15 cellular contexts compared by ENCODE assay signal in genomic region chr10:16765532-16766365, GRCh38. TPM values are rescaled to one million over a fixed set of nuclear protein-coding genes. Genes with fewer than 3 reads are reported as not detected.
DNase-seq lines count a peak whose midpoint lies in the region; ATAC-seq and FAIRE-seq lines count a peak whose summit lies in the region.
"Had no signal": no experiment of that assay in that cellular context is flagged by ENCODE, and none has a peak within 500 bp of the region (broad histone marks: within the 10 kb centered on the region; RNA-seq: fewer than 3 reads in every experiment).

No MANE protein-coding gene starts in this region.

- H3K9me3 Mint-ChIP-seq in activated naive CD8-positive, alpha-beta T cell treated with anti-CD3 and anti-CD28 coated beads, Interleukin-2, amount 50 U/mL, for 24 hours: no peaks in the 10 kb centered on the region
- H3K9me3 Mint-ChIP-seq in activated naive CD8-positive, alpha-beta T cell treated with anti-CD3 and anti-CD28 coated beads for 36 hours: no peaks in the 10 kb centered on the region
- H3K9me3 Mint-ChIP-seq: activated T-helper 2 cell treated with anti-CD3 and anti-CD28 coated beads, Interferon-gamma antibody, Interleukin-2, Interleukin-4, amounts not matched to agents 10 μg/mL and 5 μg/mL and 100 μg/mL, durations not matched to agents 14 hours and 24 hours and 36 hours; neural crest cell had no signal

- no peak for FAIRE-seq in urothelium cell line (lab: Jason Lieb, UNC)
- FAIRE-seq: A549 had no signal

- H3K27ac ChIP-seq in aorta (ENCODE audit: low read depth in 1 of 2, low read length in 2 of 2): no peak overlapping the region
- H3K27ac ChIP-seq: A549 had no signal

- H3K27ac Mint-ChIP-seq in activated naive CD8-positive, alpha-beta T cell treated with anti-CD3 and anti-CD28 coated beads, Interleukin-2, amount 50 U/mL, for 24 hours: no peak overlapping the region
- no peak overlapping the region for H3K27ac Mint-ChIP-seq in activated naive CD8-positive, alpha-beta T cell treated with anti-CD3 and anti-CD28 coated beads for 36 hours
- H3K27ac Mint-ChIP-seq: activated T-helper 2 cell treated with anti-CD3 and anti-CD28 coated beads, Interferon-gamma antibody, Interleukin-2, Interleukin-4, amounts not matched to agents 10 μg/mL and 5 μg/mL and 100 μg/mL, durations not matched to agents 14 hours and 24 hours and 36 hours had no signal

- H3K4me1 ChIP-seq in aorta (ENCODE audit: control insufficient read depth in 1 of 2, insufficient read depth in 2 of 2, low read length in 2 of 2): no peaks in the 10 kb centered on the region
- H3K4me1 ChIP-seq: A549 had no signal

- peaks cover 5% of the 10 kb centered on the region for H3K36me3 Mint-ChIP-seq in activated naive CD8-positive, alpha-beta T cell treated with anti-CD3 and anti-CD28 coated beads, Interleukin-2, amount 50 U/mL, for 24 hours (ENCODE audit: low read depth)
- peaks cover 9% of the 10 kb centered on the region for H3K36me3 Mint-ChIP-seq in activated naive CD8-positive, alpha-beta T cell treated with anti-CD3 and anti-CD28 coated beads for 36 hours

- H3K4me3 ChIP-seq in aorta (ENCODE audit: low read length in 2 of 2): no peak overlapping the region
- H3K4me3 ChIP-seq: A549 had no signal

- DNase-seq in activated naive CD8-positive, alpha-beta T cell treated with anti-CD3 and anti-CD28 coated beads, Interleukin-2, amount 50 U/mL, for 24 hours: no peak
- DNase-seq in activated naive CD8-positive, alpha-beta T cell treated with anti-CD3 and anti-CD28 coated beads for 36 hours: no peak
- DNase-seq in aorta (no peak), SHP77 (lab: John Stamatoyannopoulos, UW) (no peak), urothelium cell line (ENCODE audit: low spot score) (no peak), NOMO-1 treated with dmso at 0.1 percent for 144 hours (lab: John Stamatoyannopoulos, UW; ENCODE audit: unreplicated experiment) (no peak)
- DNase-seq: activated CD4-positive, CD25-positive, alpha-beta regulatory T cell; caudate nucleus; NCI-H510A; SIG-M5 had no signal

- H3K36me3 ChIP-seq in aorta (ENCODE audit: control insufficient read depth in 1 of 2, insufficient read depth in 2 of 2, low read length in 1 of 2): no peaks in the 10 kb centered on the region

- ATAC-seq in activated naive CD8-positive, alpha-beta T cell treated with anti-CD3 and anti-CD28 coated beads, Interleukin-2, amount 50 U/mL, for 24 hours: peak; percentile 33
- ATAC-seq in HG02852 (IDR thresholded peaks at IDR 0.05; ENCODE audit: unreplicated experiment): peak; percentile 70
- peak; percentile 48 for ATAC-seq in HG03558 (IDR thresholded peaks at IDR 0.05; ENCODE audit: extremely low read depth, unreplicated experiment)
- ATAC-seq in aorta (ENCODE audit: low FRiP score): no peak

- intact Hi-C loops in aorta (cut with DNase I): no loop called here

- H3K4me1 Mint-ChIP-seq in activated naive CD8-positive, alpha-beta T cell treated with anti-CD3 and anti-CD28 coated beads, Interleukin-2, amount 50 U/mL, for 24 hours: peaks cover 8% of the 10 kb centered on the region
- peaks cover 18% of the 10 kb centered on the region for H3K4me1 Mint-ChIP-seq in activated naive CD8-positive, alpha-beta T cell treated with anti-CD3 and anti-CD28 coated beads for 36 hours

- no peak overlapping the region for H3K4me3 Mint-ChIP-seq in activated naive CD8-positive, alpha-beta T cell treated with anti-CD3 and anti-CD28 coated beads, Interleukin-2, amount 50 U/mL, for 24 hours
- H3K4me3 Mint-ChIP-seq in activated naive CD8-positive, alpha-beta T cell treated with anti-CD3 and anti-CD28 coated beads for 36 hours: no peak overlapping the region
- H3K4me3 Mint-ChIP-seq: neural crest cell had no signal

- H3K9me3 ChIP-seq in aorta (ENCODE audit: control insufficient read depth, low read length): no peaks in the 10 kb centered on the region
- H3K9me3 ChIP-seq: A549 had no signal

- 68 to 70% methylated on average over 12 of the region's 12 CpGs for WGBS in aorta, 2 donors

- no peaks in the 10 kb centered on the region for H3K27me3 Mint-ChIP-seq in activated naive CD8-positive, alpha-beta T cell treated with anti-CD3 and anti-CD28 coated beads, Interleukin-2, amount 50 U/mL, for 24 hours
- H3K27me3 Mint-ChIP-seq in activated naive CD8-positive, alpha-beta T cell treated with anti-CD3 and anti-CD28 coated beads for 36 hours: no peaks in the 10 kb centered on the region

- no peaks in the 10 kb centered on the region for H3K27me3 ChIP-seq in aorta (ENCODE audit: control insufficient read depth in 1 of 2, insufficient read depth in 2 of 2, low read length in 1 of 2)

RNA-seq across cellular contexts. Expression of gene RSU1, which starts 51.5 kb away (rescaled TPM):
- total RNA-seq in activated naive CD8-positive, alpha-beta T cell treated with anti-CD3 and anti-CD28 coated beads for 36 hours: 10 to 100 TPM; 56.7 to 59.5 TPM
- 100 to 1,000 TPM; 114 to 130 TPM for total RNA-seq in aorta
- 10 to 100 TPM; 65.0 to 98.8 TPM for polyA plus RNA-seq in aorta
